15 cellular contexts compared by ENCODE assay signal in the genomic region with DNA sequence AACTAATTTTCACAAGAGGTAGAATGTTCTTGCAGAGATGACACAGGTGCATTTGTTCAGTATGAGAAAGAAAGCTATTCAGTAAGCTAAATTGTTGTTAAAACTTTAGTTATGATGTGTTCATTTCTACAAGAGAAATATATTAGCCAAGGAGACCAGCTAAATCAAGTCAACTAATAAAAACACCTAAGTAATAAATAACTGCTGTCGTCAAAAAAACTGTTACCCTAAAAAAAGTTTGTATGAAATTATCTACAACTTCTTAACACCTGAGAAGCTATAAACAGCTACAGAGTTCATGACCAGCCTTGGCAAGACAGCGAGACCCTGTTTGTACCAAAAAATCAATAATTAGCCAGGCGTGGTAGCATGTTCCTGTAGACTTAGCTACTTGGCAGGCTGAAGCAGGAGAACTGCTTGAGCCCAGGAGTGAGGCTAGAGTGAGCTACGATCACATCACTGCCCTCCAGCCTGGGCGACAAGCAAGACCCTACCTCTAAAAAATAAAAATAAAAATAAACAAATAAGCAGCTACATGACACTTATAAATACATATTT.
A peak's percentile ranks its signal among the peaks of the same experiment; 100 is the strongest.
DNase-seq lines count a peak whose midpoint lies in the region; ATAC-seq lines count a peak whose summit lies in the region.
"Had no signal": no experiment of that assay in that cellular context is flagged by ENCODE, and none has a peak within 500 bp of the region (broad histone marks: within the 10 kb centered on the region; RNA-seq: fewer than 3 reads in every experiment).

No MANE protein-coding gene starts in this region.

- peaks cover 2% of the 10 kb centered on the region for H3K9me3 Mint-ChIP-seq in activated naive CD4-positive, alpha-beta T cell treated with anti-CD3 and anti-CD28 coated beads for 36 hours

- no peak overlapping the region for H3K4me3 ChIP-seq in mesenchymal stem cell (ENCODE audit: insufficient read depth in 1 of 2, low read depth in 1 of 2, low read length in 2 of 2)
- H3K4me3 ChIP-seq: gastroesophageal sphincter had no signal

- H3K27me3 ChIP-seq in mesenchymal stem cell (ENCODE audit: control insufficient read depth in 1 of 2, insufficient read depth in 1 of 2, low read length in 2 of 2): no peaks in the 10 kb centered on the region
- H3K27me3 ChIP-seq: gastroesophageal sphincter had no signal

- peaks cover 4% of the 10 kb centered on the region for H3K4me1 ChIP-seq in mesenchymal stem cell (ENCODE audit: control insufficient read depth, insufficient read depth, low read depth, low read length)

- no peak overlapping the region for H3K27ac ChIP-seq in mesenchymal stem cell (ENCODE audit: low read length, poor library complexity, severe bottlenecking)
- H3K27ac ChIP-seq: gastroesophageal sphincter had no signal

- no peak overlapping the region for H3K9ac ChIP-seq in mesenchymal stem cell (ENCODE audit: low read length)

- no peak overlapping the region for H4K91ac ChIP-seq in mesenchymal stem cell (ENCODE audit: low read length)

- DNase-seq in left kidney (ENCODE audit: low read depth, low spot score): peak; percentile 35
- no peak for DNase-seq in activated naive CD4-positive, alpha-beta T cell treated with anti-CD3 and anti-CD28 coated beads for 36 hours
- DNase-seq in mesenchymal stem cell: no peak
- DNase-seq: activated T-cell treated with anti-CD3 and anti-CD28 coated beads, Interleukin-2, amount 50 U/mL, for 1 hour; CD4-positive, CD25-positive, alpha-beta regulatory T cell; effector memory CD4-positive, alpha-beta T cell; KG1; NCI-H345; SIG-M5 had no signal

- H2AK5ac ChIP-seq in mesenchymal stem cell (ENCODE audit: low read length, severe bottlenecking): no peak overlapping the region

- no peak overlapping the region for H2BK15ac ChIP-seq in mesenchymal stem cell (ENCODE audit: low read depth, poor library complexity, severe bottlenecking)

- ATAC-seq in GM18498 (IDR thresholded peaks at IDR 0.05; ENCODE audit: unreplicated experiment) (peak; percentile 77), GM19467 (IDR thresholded peaks at IDR 0.05; ENCODE audit: unreplicated experiment) (peak; percentile 73), HG03432 (IDR thresholded peaks at IDR 0.05; ENCODE audit: unreplicated experiment) (peak; percentile 74), HG02884 (IDR thresholded peaks at IDR 0.05; ENCODE audit: unreplicated experiment) (no peak), GM21515 (IDR thresholded peaks at IDR 0.05; ENCODE audit: unreplicated experiment) (no peak)
- ATAC-seq: gastroesophageal sphincter had no signal

- peaks cover 4% of the 10 kb centered on the region for H3K79me1 ChIP-seq in mesenchymal stem cell (replicated peaks; ENCODE audit: low read length, poor library complexity, severe bottlenecking)

- WGBS in mesenchymal stem cell: 100% methylated on average over 3 of the region's 5 CpGs

- H4K8ac ChIP-seq in mesenchymal stem cell (ENCODE audit: low read length): no peak overlapping the region

- H2BK120ac ChIP-seq in mesenchymal stem cell (ENCODE audit: low read depth, low read length): no peak overlapping the region

- H2BK5ac ChIP-seq in mesenchymal stem cell (ENCODE audit: low read depth, low read length, poor library complexity, severe bottlenecking): no peak overlapping the region

- peaks cover 0 to 36% of the 10 kb centered on the region in 2 experiments for H3K36me3 ChIP-seq in mesenchymal stem cell (ENCODE audit: control insufficient read depth in 1 of 2, insufficient read depth in 2 of 2, low read depth in 1 of 2, low read length in 2 of 2)

- no peak overlapping the region for H3K4me3 Mint-ChIP-seq in activated naive CD4-positive, alpha-beta T cell treated with anti-CD3 and anti-CD28 coated beads for 36 hours
- H3K4me3 Mint-ChIP-seq: CD4-positive, CD25-positive, alpha-beta regulatory T cell had no signal

- no peak overlapping the region for H2AFZ ChIP-seq in mesenchymal stem cell (ENCODE audit: low read depth, low read length)

- H3K4ac ChIP-seq in mesenchymal stem cell (ENCODE audit: low read depth in 1 of 2, low read length in 2 of 2): no peak overlapping the region

- H3K23ac ChIP-seq in mesenchymal stem cell (ENCODE audit: low read length in 2 of 2): no peak overlapping the region

- H3K27me3 Mint-ChIP-seq in activated naive CD4-positive, alpha-beta T cell treated with anti-CD3 and anti-CD28 coated beads for 36 hours (ENCODE audit: low read depth): no peaks in the 10 kb centered on the region
- H3K27me3 Mint-ChIP-seq: CD4-positive, CD25-positive, alpha-beta regulatory T cell had no signal

- H3K9me3 ChIP-seq in mesenchymal stem cell (ENCODE audit: control insufficient read depth, low read length): no peaks in the 10 kb centered on the region
- H3K9me3 ChIP-seq: gastroesophageal sphincter had no signal

- intact Hi-C loops in activated naive CD4-positive, alpha-beta T cell treated with anti-CD3 and anti-CD28 coated beads for 36 hours (cut with micrococcal nuclease): no loop called here

- H3K27ac Mint-ChIP-seq in activated naive CD4-positive, alpha-beta T cell treated with anti-CD3 and anti-CD28 coated beads for 36 hours: no peak overlapping the region

- H3K36me3 Mint-ChIP-seq in activated naive CD4-positive, alpha-beta T cell treated with anti-CD3 and anti-CD28 coated beads for 36 hours (ENCODE audit: low read depth): peaks cover 16% of the 10 kb centered on the region

- no peak overlapping the region for H3K4me2 ChIP-seq in mesenchymal stem cell (ENCODE audit: low read length, poor library complexity, severe bottlenecking)

- no peak overlapping the region for H3K14ac ChIP-seq in mesenchymal stem cell (ENCODE audit: low read length in 2 of 2)

- H3K18ac ChIP-seq in mesenchymal stem cell (ENCODE audit: low read depth in 1 of 2, low read length in 2 of 2): no peak overlapping the region

- CTCF ChIA-PET in activated naive CD4-positive, alpha-beta T cell treated with anti-CD3 and anti-CD28 coated beads for 36 hours (lab: Charles Lee): no interaction called here

- no peak overlapping the region for H2BK12ac ChIP-seq in mesenchymal stem cell (ENCODE audit: low read length in 2 of 2)

- peaks cover 34% of the 10 kb centered on the region for H3K4me1 Mint-ChIP-seq in activated naive CD4-positive, alpha-beta T cell treated with anti-CD3 and anti-CD28 coated beads for 36 hours (ENCODE audit: low read depth)

Comparison
In these comparisons a context has a peak if more than half of its experiments do, and no peak if none do; other contexts are left out.
1. ATAC-seq: peak in GM18498 (single experiment), GM19467 (single experiment) and HG03432 (single experiment); none in HG02884 (single experiment) and GM21515 (single experiment).